8 cellular contexts compared by ENCODE assay signal in genomic region chr7:105876091-105876963, GRCh38. TPM values are rescaled to one million over a fixed set of nuclear protein-coding genes. Genes with fewer than 3 reads are reported as not detected.
DNase-seq lines count a peak whose midpoint lies in the region; ATAC-seq and TF ChIP-seq lines count a peak whose summit lies in the region.

TSS of gene ATXN7L1 (minus strand) at chr7:105876599. CDS start at chr7:105876558, 41 bp downstream.

- H3K36me3 Mint-ChIP-seq in dendritic cell treated with granulocyte-macrophage colony-stimulating factor and Interleukin-4, amounts not matched to agents 40 ng/mL and 50 ng/mL, for 4 days (ENCODE audit: low read depth), result peaks cover 28% of the 10 kb centered on the region

- intact Hi-C loops in dendritic cell treated with granulocyte-macrophage colony-stimulating factor and Interleukin-4, amounts not matched to agents 40 ng/mL and 50 ng/mL, for 4 days (cut with micrococcal nuclease), result loop anchor here (1.0 to 10.0 kb wide), 3 partner anchors 67 to 219 kb away; no protein-coding TSS in a partner anchor
- intact Hi-C loops in left lung (cut with DNase I), result no loop called here

- in situ Hi-C loops in ACHN (cut with HindIII; ENCODE audit: low pct_ligation_motif_present, low pct_unique_long_range_greater_than_20kb, low sequenced_read_pairs), result no loop called here

- H3K36me3 ChIP-seq in left lung, result no peaks in the 10 kb centered on the region

- ATAC-seq in GM19043 (IDR thresholded peaks at IDR 0.05; ENCODE audit: low read depth, unreplicated experiment), result peak; percentile 97
- ATAC-seq in HG03565 (IDR thresholded peaks at IDR 0.05; ENCODE audit: unreplicated experiment), result peak; percentile 40
- ATAC-seq in left lung, result peak; percentile 99

- peak within 1 kb of the TSS; percentile 66 for H3K4me3 ChIP-seq in left lung

- no peaks in the 10 kb centered on the region for H3K9me3 ChIP-seq in left lung

- H3K27ac ChIP-seq in left lung, result peak within 1 kb of the TSS; percentile 76 to 78

- peak within 1 kb of the TSS; percentile 97 for H3K27ac Mint-ChIP-seq in dendritic cell treated with granulocyte-macrophage colony-stimulating factor and Interleukin-4, amounts not matched to agents 40 ng/mL and 50 ng/mL, for 4 days

- peak; percentile 41 to 58 for TF ChIP-seq CTCF in left lung (IDR thresholded peaks at IDR 0.05)

- H3K9me3 Mint-ChIP-seq in dendritic cell treated with granulocyte-macrophage colony-stimulating factor and Interleukin-4, amounts not matched to agents 40 ng/mL and 50 ng/mL, for 4 days, result no peaks in the 10 kb centered on the region

- peak; percentile 100 for DNase-seq in ACHN
- DNase-seq in NCI-H748 treated with DMSO at 0.1 percent for 48 hours (lab: John Stamatoyannopoulos, UW), result peak; percentile 73
- peak; percentile 93 for DNase-seq in activated CD4-positive, alpha-beta T cell treated with anti-CD3 and anti-CD28 coated beads, Interleukin-2, amount 50 U/mL, for 1 hour
- DNase-seq in left lung, result peak; percentile 95 to 99
- peak; percentile 92 to 93 for DNase-seq in stimulated activated CD4-positive, alpha-beta T cell treated with anti-CD3 and anti-CD28 coated beads, Interleukin-2, amount 100 ng/mL, for 24 hours

- peaks cover 5 to 23% of the 10 kb centered on the region in 2 donors for H3K4me1 ChIP-seq in left lung

- H3K27me3 Mint-ChIP-seq in dendritic cell treated with granulocyte-macrophage colony-stimulating factor and Interleukin-4, amounts not matched to agents 40 ng/mL and 50 ng/mL, for 4 days, result peaks cover 34% of the 10 kb centered on the region

- peaks cover 0 to 17% of the 10 kb centered on the region in 2 donors for H3K27me3 ChIP-seq in left lung

- peaks cover 33% of the 10 kb centered on the region for H3K4me1 Mint-ChIP-seq in dendritic cell treated with granulocyte-macrophage colony-stimulating factor and Interleukin-4, amounts not matched to agents 40 ng/mL and 50 ng/mL, for 4 days (ENCODE audit: low read depth)

- H3K4me3 Mint-ChIP-seq in dendritic cell treated with granulocyte-macrophage colony-stimulating factor and Interleukin-4, amounts not matched to agents 40 ng/mL and 50 ng/mL, for 4 days, result peak within 1 kb of the TSS; percentile 88

RNA-seq across cellular contexts. Expression of gene ATXN7L1, which starts in this region (rescaled TPM):
- total RNA-seq in left lung, result 10 to 100 TPM; 13.0 to 13.4 TPM

Comparison
In these comparisons a context has a peak if more than half of its experiments do, and no peak if none do; other contexts are left out.
1. Peak in every context shown above with its lines: DNase-seq, ATAC-seq, H3K4me3 ChIP-seq and H3K27ac ChIP-seq.
2. ATAC-seq: peak in every context shown above with its lines; median percentile 99 in left lung; 97 in GM19043; 40 in HG03565.